18 cellular contexts compared by ENCODE assay signal in the genomic region with DNA sequence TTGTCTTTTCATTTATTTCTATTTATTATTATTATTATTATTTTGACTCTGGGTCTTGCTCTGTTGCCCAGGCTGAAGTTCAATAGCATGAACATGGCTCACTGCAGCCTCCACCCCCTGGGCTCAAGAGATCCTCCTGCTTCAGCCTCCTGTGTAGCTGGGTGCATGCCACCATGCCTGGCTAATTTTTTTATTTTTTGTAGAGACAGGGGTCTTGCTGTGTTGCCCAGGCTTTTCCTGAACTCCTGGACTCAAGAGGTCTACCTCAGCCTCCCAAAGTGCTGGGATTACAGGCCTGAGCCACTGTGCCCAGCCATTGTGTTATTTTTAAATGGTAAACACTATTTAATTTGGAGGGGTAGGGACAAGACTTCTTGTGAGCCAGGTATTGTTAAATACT. TPM values are rescaled to one million over a fixed set of nuclear protein-coding genes. Genes with fewer than 3 reads are reported as not detected.
A peak's percentile ranks its signal among the peaks of the same experiment; 100 is the strongest.
DNase-seq lines count a peak whose midpoint lies in the region; ATAC-seq and TF ChIP-seq lines count a peak whose summit lies in the region.
"Had no signal": no experiment of that assay in that cellular context is flagged by ENCODE, and none has a peak within 500 bp of the region (broad histone marks: within the 10 kb centered on the region; RNA-seq: fewer than 3 reads in every experiment).

No MANE protein-coding gene starts in this region.

- H3K4me1 ChIP-seq in mesendoderm (ENCODE audit: control insufficient read depth, low read depth, low read length), result no peaks in the 10 kb centered on the region

- H3K4ac ChIP-seq in mesendoderm (ENCODE audit: low read depth, low read length), result no peak overlapping the region

- TF ChIP-seq CTCF in activated CD8-positive, alpha-beta T cell treated with anti-CD3 and anti-CD28 coated beads for 36 hours (IDR thresholded peaks at IDR 0.05), result no peak

- ATAC-seq in activated CD8-positive, alpha-beta T cell treated with anti-CD3 and anti-CD28 coated beads for 36 hours, result no peak
- no peak for ATAC-seq in activated CD8-positive, alpha-beta T cell treated with anti-CD3 and anti-CD28 coated beads, Interleukin-2, amount 10 ng/mL, durations not matched to agents 7 days and 5 days
- ATAC-seq in activated T-helper 17 cell treated with anti-CD3 and anti-CD28 coated beads, Interleukin-2, amount 50 U/mL, for 72 hours (replicated peaks), result no peak
- no peak for ATAC-seq in memory B cell (ENCODE audit: low read depth)
- ATAC-seq in stimulated activated memory B cell treated with anti-CD40 and anti-IgM and Interleukin-4, amounts not matched to agents 10 μg/mL and 1 μg/mL and 100 μg/mL, for 72 hours, result no peak
- ATAC-seq: HCT116 had no signal

- peaks cover 44% of the 10 kb centered on the region for H3K4me1 Mint-ChIP-seq in activated CD8-positive, alpha-beta T cell treated with anti-CD3 and anti-CD28 coated beads for 36 hours (ENCODE audit: low read depth)
- H3K4me1 Mint-ChIP-seq in activated CD8-positive, alpha-beta T cell treated with anti-CD3 and anti-CD28 coated beads, Interleukin-2, amount 10 ng/mL, durations not matched to agents 7 days and 5 days (ENCODE audit: low read depth), result peaks cover 39% of the 10 kb centered on the region
- peaks cover 41% of the 10 kb centered on the region for H3K4me1 Mint-ChIP-seq in activated T-helper 17 cell treated with anti-CD3 and anti-CD28 coated beads, Interleukin-2, amount 50 U/mL, for 72 hours
- peaks cover 25% of the 10 kb centered on the region for H3K4me1 Mint-ChIP-seq in memory B cell
- H3K4me1 Mint-ChIP-seq in stimulated activated memory B cell treated with anti-CD40 and anti-IgM and Interleukin-4, amounts not matched to agents 10 μg/mL and 1 μg/mL and 100 μg/mL, for 72 hours, result peaks cover 35% of the 10 kb centered on the region

- no peaks in the 10 kb centered on the region for H3K27me3 Mint-ChIP-seq in activated CD8-positive, alpha-beta T cell treated with anti-CD3 and anti-CD28 coated beads for 36 hours
- H3K27me3 Mint-ChIP-seq in activated CD8-positive, alpha-beta T cell treated with anti-CD3 and anti-CD28 coated beads, Interleukin-2, amount 10 ng/mL, durations not matched to agents 7 days and 5 days (ENCODE audit: low read depth), result no peaks in the 10 kb centered on the region
- H3K27me3 Mint-ChIP-seq in activated T-helper 17 cell treated with anti-CD3 and anti-CD28 coated beads, Interleukin-2, amount 50 U/mL, for 72 hours, result no peaks in the 10 kb centered on the region
- H3K27me3 Mint-ChIP-seq in memory B cell, result no peaks in the 10 kb centered on the region
- H3K27me3 Mint-ChIP-seq in stimulated activated memory B cell treated with anti-CD40 and anti-IgM and Interleukin-4, amounts not matched to agents 10 μg/mL and 1 μg/mL and 100 μg/mL, for 72 hours, result no peaks in the 10 kb centered on the region
- H3K27me3 Mint-ChIP-seq: B cell had no signal

- H2BK15ac ChIP-seq in mesendoderm (replicated peaks; ENCODE audit: low read depth), result no peak overlapping the region

- H3K27me3 ChIP-seq in mesendoderm (ENCODE audit: insufficient read depth, low read length, poor library complexity), result no peaks in the 10 kb centered on the region

- intact Hi-C loops in activated CD8-positive, alpha-beta T cell treated with anti-CD3 and anti-CD28 coated beads for 36 hours (cut with micrococcal nuclease), result no loop called here

- H4K8ac ChIP-seq in mesendoderm (ENCODE audit: low read depth, low read length), result no peak overlapping the region

- no peak overlapping the region for H3K4me2 ChIP-seq in mesendoderm (ENCODE audit: low read length)

- H2BK5ac ChIP-seq in mesendoderm (ENCODE audit: low read length), result no peak overlapping the region

- H3K18ac ChIP-seq in mesendoderm (ENCODE audit: low read length), result no peak overlapping the region

- peaks cover 14% of the 10 kb centered on the region for H3K36me3 Mint-ChIP-seq in activated CD8-positive, alpha-beta T cell treated with anti-CD3 and anti-CD28 coated beads for 36 hours (ENCODE audit: low read depth)
- H3K36me3 Mint-ChIP-seq in activated CD8-positive, alpha-beta T cell treated with anti-CD3 and anti-CD28 coated beads, Interleukin-2, amount 10 ng/mL, durations not matched to agents 7 days and 5 days (ENCODE audit: low read depth), result peaks cover 50% of the 10 kb centered on the region
- H3K36me3 Mint-ChIP-seq in activated T-helper 17 cell treated with anti-CD3 and anti-CD28 coated beads, Interleukin-2, amount 50 U/mL, for 72 hours (ENCODE audit: low read depth), result peaks cover 40% of the 10 kb centered on the region
- H3K36me3 Mint-ChIP-seq in memory B cell, result peaks cover 15% of the 10 kb centered on the region
- peaks cover 19% of the 10 kb centered on the region for H3K36me3 Mint-ChIP-seq in stimulated activated memory B cell treated with anti-CD40 and anti-IgM and Interleukin-4, amounts not matched to agents 10 μg/mL and 1 μg/mL and 100 μg/mL, for 72 hours

- no peak overlapping the region for H3K23ac ChIP-seq in mesendoderm (ENCODE audit: low read length)

- H3K4me3 Mint-ChIP-seq in activated CD8-positive, alpha-beta T cell treated with anti-CD3 and anti-CD28 coated beads for 36 hours, result no peak overlapping the region
- H3K4me3 Mint-ChIP-seq in activated CD8-positive, alpha-beta T cell treated with anti-CD3 and anti-CD28 coated beads, Interleukin-2, amount 10 ng/mL, durations not matched to agents 7 days and 5 days, result no peak overlapping the region
- no peak overlapping the region for H3K4me3 Mint-ChIP-seq in activated T-helper 17 cell treated with anti-CD3 and anti-CD28 coated beads, Interleukin-2, amount 50 U/mL, for 72 hours
- H3K4me3 Mint-ChIP-seq in memory B cell, result no peak overlapping the region
- H3K4me3 Mint-ChIP-seq in stimulated activated memory B cell treated with anti-CD40 and anti-IgM and Interleukin-4, amounts not matched to agents 10 μg/mL and 1 μg/mL and 100 μg/mL, for 72 hours, result no peak overlapping the region
- H3K4me3 Mint-ChIP-seq: B cell had no signal

- no peak overlapping the region for H2BK120ac ChIP-seq in mesendoderm (ENCODE audit: low read depth, low read length)

- H3K36me3 ChIP-seq in mesendoderm (ENCODE audit: control insufficient read depth, insufficient read depth, low read length), result no peaks in the 10 kb centered on the region

- H3K4me3 ChIP-seq in mesendoderm (ENCODE audit: low read length), result no peak overlapping the region
- H3K4me3 ChIP-seq: GM12878, GM23248 had no signal

- POLR2A ChIA-PET in activated CD8-positive, alpha-beta T cell treated with anti-CD3 and anti-CD28 coated beads for 36 hours (lab: Charles Lee), result interaction anchor here (3.4 kb wide), 1 partner anchor 217 kb away, joined by 26 read pairs; the partner anchor contains the start of gene STIM1
- POLR2A ChIA-PET in activated CD8-positive, alpha-beta T cell treated with anti-CD3 and anti-CD28 coated beads, Interleukin-2, amount 10 ng/mL, durations not matched to agents 7 days and 5 days (lab: Charles Lee), result interaction anchor here (0.6 to 3.6 kb wide), 3 partner anchors 15 to 220 kb away, joined by 3 to 30 read pairs (median 4); partner anchors contain the start of gene STIM1

- no peak for DNase-seq in activated CD8-positive, alpha-beta T cell treated with anti-CD3 and anti-CD28 coated beads for 36 hours
- DNase-seq in activated CD8-positive, alpha-beta T cell treated with anti-CD3 and anti-CD28 coated beads, Interleukin-2, amount 10 ng/mL, durations not matched to agents 7 days and 5 days, result no peak
- no peak for DNase-seq in memory B cell (ENCODE audit: low spot score in 2 of 2)
- DNase-seq in mesendoderm, result no peak
- no peak for DNase-seq in NCI-H345 treated with DMSO at 0.1 percent for 48 hours (lab: John Stamatoyannopoulos, UW; ENCODE audit: unreplicated experiment)
- no peak for DNase-seq in NCI-H345 (lab: John Stamatoyannopoulos, UW)
- DNase-seq: GDM1, GM23248, NCI-H1048, NCI-H1436 treated with DMSO at 0.1 percent for 48 hours, NCI-H2081 treated with DMSO at 0.1 percent for 48 hours, NCI-H524 treated with DMSO at 0.1 percent for 48 hours had no signal

- H4K5ac ChIP-seq in mesendoderm (ENCODE audit: low read length), result no peak overlapping the region

- no peak overlapping the region for H3K56ac ChIP-seq in mesendoderm (ENCODE audit: low read length)

- no peaks in the 10 kb centered on the region for H3K79me2 ChIP-seq in mesendoderm (ENCODE audit: control insufficient read depth, insufficient read depth, low read length)

- no peaks in the 10 kb centered on the region for H3K79me1 ChIP-seq in mesendoderm (ENCODE audit: low read length)

- no peak overlapping the region for H2AK5ac ChIP-seq in mesendoderm (ENCODE audit: low read length)

- no peak overlapping the region for H3K27ac ChIP-seq in mesendoderm (ENCODE audit: low read depth, low read length)
- H3K27ac ChIP-seq: 22Rv1, GM23248 had no signal

- H3K9me3 Mint-ChIP-seq in activated CD8-positive, alpha-beta T cell treated with anti-CD3 and anti-CD28 coated beads for 36 hours, result no peaks in the 10 kb centered on the region
- H3K9me3 Mint-ChIP-seq in activated CD8-positive, alpha-beta T cell treated with anti-CD3 and anti-CD28 coated beads, Interleukin-2, amount 10 ng/mL, durations not matched to agents 7 days and 5 days (ENCODE audit: insufficient read depth), result no peaks in the 10 kb centered on the region
- no peaks in the 10 kb centered on the region for H3K9me3 Mint-ChIP-seq in activated T-helper 17 cell treated with anti-CD3 and anti-CD28 coated beads, Interleukin-2, amount 50 U/mL, for 72 hours
- H3K9me3 Mint-ChIP-seq in memory B cell, result no peaks in the 10 kb centered on the region
- H3K9me3 Mint-ChIP-seq in stimulated activated memory B cell treated with anti-CD40 and anti-IgM and Interleukin-4, amounts not matched to agents 10 μg/mL and 1 μg/mL and 100 μg/mL, for 72 hours, result no peaks in the 10 kb centered on the region

- H3K9ac ChIP-seq in mesendoderm (ENCODE audit: low read length), result no peak overlapping the region
- H3K9ac ChIP-seq: GM23248 had no signal

- peak overlapping the region; percentile 74 for H3K27ac Mint-ChIP-seq in activated CD8-positive, alpha-beta T cell treated with anti-CD3 and anti-CD28 coated beads for 36 hours
- H3K27ac Mint-ChIP-seq in activated CD8-positive, alpha-beta T cell treated with anti-CD3 and anti-CD28 coated beads, Interleukin-2, amount 10 ng/mL, durations not matched to agents 7 days and 5 days, result no peak overlapping the region
- peak overlapping the region; percentile 61 for H3K27ac Mint-ChIP-seq in activated T-helper 17 cell treated with anti-CD3 and anti-CD28 coated beads, Interleukin-2, amount 50 U/mL, for 72 hours
- peak overlapping the region; percentile 48 for H3K27ac Mint-ChIP-seq in memory B cell
- H3K27ac Mint-ChIP-seq in stimulated activated memory B cell treated with anti-CD40 and anti-IgM and Interleukin-4, amounts not matched to agents 10 μg/mL and 1 μg/mL and 100 μg/mL, for 72 hours, result peak overlapping the region; percentile 15

- CTCF ChIA-PET in activated CD8-positive, alpha-beta T cell treated with anti-CD3 and anti-CD28 coated beads for 36 hours (lab: Charles Lee), result interaction anchor here (1.1 to 20.5 kb wide), 21 partner anchors 8 to 273 kb away, joined by 3 to 775 read pairs (median 15); partner anchors contain the start of genes PGAP2, RHOG and STIM1
- CTCF ChIA-PET in activated CD8-positive, alpha-beta T cell treated with anti-CD3 and anti-CD28 coated beads, Interleukin-2, amount 10 ng/mL, durations not matched to agents 7 days and 5 days (lab: Charles Lee), result interaction anchor here (1.1 to 13.4 kb wide), 20 partner anchors 10 to 333 kb away, joined by 3 to 630 read pairs (median 14); partner anchors contain the start of genes PGAP2, RHOG and STIM1

RNA-seq across cellular contexts. Expression of gene RRM1, which starts 23.3 kb away (rescaled TPM):
- total RNA-seq in activated CD8-positive, alpha-beta T cell treated with anti-CD3 and anti-CD28 coated beads for 36 hours, result 100 to 1,000 TPM; 192 to 194 TPM
- total RNA-seq in activated CD8-positive, alpha-beta T cell treated with anti-CD3 and anti-CD28 coated beads, Interleukin-2, amount 10 ng/mL, durations not matched to agents 7 days and 5 days, result 100 to 1,000 TPM; 180 to 183 TPM
- total RNA-seq in activated T-helper 17 cell treated with anti-CD3 and anti-CD28 coated beads, Interleukin-2, amount 50 U/mL, for 72 hours, result 100 to 1,000 TPM; 193 to 204 TPM
- 76.0 TPM for polyA plus RNA-seq in mesendoderm (2013, experiment 1 of 2)
- polyA plus RNA-seq in mesendoderm (2013, experiment 2 of 2), result 75.9 TPM
